1 cellular context compared by ENCODE assay signal in genomic region chr22:37091986-37092385, GRCh38.
TF ChIP-seq lines count a peak whose summit lies in the region.

No MANE protein-coding gene starts in this region.

TF ChIP-seq in H1, 55 proteins besides CTCF, POLR2A, EP300 and RAD21:
- TF ChIP-seq SP2 (IDR thresholded peaks at IDR 0.05; ENCODE audit: low read length) = no peak
- no peak for TF ChIP-seq HDAC2 (IDR thresholded peaks at IDR 0.05; ENCODE audit: borderline replicate concordance in 1 of 2, low read depth in 2 of 2, low read length in 2 of 2)
- no peak for TF ChIP-seq ATF2 (IDR thresholded peaks at IDR 0.05; ENCODE audit: low read length)
- TF ChIP-seq PHF8 (conservative IDR thresholded peaks at IDR 0.05; ENCODE audit: low read depth, low read length) = no peak
- no peak for TF ChIP-seq EZH2 (IDR thresholded peaks at IDR 0.05; ENCODE audit: low read depth, low read length, severe bottlenecking)
- no peak for TF ChIP-seq SRF (IDR thresholded peaks at IDR 0.05; ENCODE audit: low read depth, low read length)
- no peak for TF ChIP-seq TAF7 (optimal IDR thresholded peaks at IDR 0.05; ENCODE audit: borderline replicate concordance, low read depth, low read length)
- TF ChIP-seq TAF1 (IDR thresholded peaks at IDR 0.05; ENCODE audit: low read depth, low read length) = no peak
- no peak for TF ChIP-seq EGR1 (IDR thresholded peaks at IDR 0.05; ENCODE audit: borderline replicate concordance, low read depth, low read length)
- no peak for TF ChIP-seq MAFK (IDR thresholded peaks at IDR 0.05; ENCODE audit: low read depth, low read length)
- TF ChIP-seq CREB1 (IDR thresholded peaks at IDR 0.05) = no peak
- no peak for TF ChIP-seq CHD2 (IDR thresholded peaks at IDR 0.05; ENCODE audit: low read length)
- TF ChIP-seq GABPA (IDR thresholded peaks at IDR 0.05; ENCODE audit: borderline replicate concordance, insufficient read depth, low read length) = no peak
- no peak for TF ChIP-seq NANOG (IDR thresholded peaks at IDR 0.05; ENCODE audit: insufficient read depth, low read depth, low read length, poor library complexity, severe bottlenecking)
- no peak for TF ChIP-seq RBBP5 (IDR thresholded peaks at IDR 0.05; ENCODE audit: borderline replicate concordance, low read depth, low read length)
- no peak for TF ChIP-seq ASH2L (IDR thresholded peaks at IDR 0.05; ENCODE audit: low read length)
- no peak for TF ChIP-seq FOSL1 (IDR thresholded peaks at IDR 0.05; ENCODE audit: insufficient read depth, low read depth, low read length)
- TF ChIP-seq USF2 (IDR thresholded peaks at IDR 0.05; ENCODE audit: low read length) = no peak
- no peak for TF ChIP-seq KDM5A (IDR thresholded peaks at IDR 0.05; ENCODE audit: low read length)
